ENCODE assay signal across 25 cellular contexts in genomic region chr2:145325485-145325884, GRCh38.
DNase-seq lines count a peak whose midpoint lies in the region; ATAC-seq, FAIRE-seq and TF ChIP-seq lines count a peak whose summit lies in the region.
"Had no signal": no experiment of that assay in that cellular context is flagged by ENCODE, and none has a peak within 500 bp of the region (broad histone marks: within the 10 kb centered on the region; RNA-seq: fewer than 3 reads in every experiment).

No MANE protein-coding gene starts in this region.

- TF ChIP-seq CTCF in MCF 10A (IDR thresholded peaks at IDR 0.05; ENCODE audit: unreplicated experiment): no peak
- no peak for TF ChIP-seq CTCF in breast epithelium (IDR thresholded peaks at IDR 0.05)
- TF ChIP-seq CTCF in RWPE1 (conservative IDR thresholded peaks at IDR 0.05; ENCODE audit: low read depth): no peak
- no peak for TF ChIP-seq CTCF in epithelial cell of esophagus (IDR thresholded peaks at IDR 0.05; ENCODE audit: insufficient read depth, low read depth, low read length, missing control alignments)
- TF ChIP-seq CTCF in keratinocyte (optimal IDR thresholded peaks at IDR 0.05 in 1 of 3, IDR thresholded peaks at IDR 0.05 in 1 of 3, conservative IDR thresholded peaks at IDR 0.05 in 1 of 3; ENCODE audit: extremely low read depth in 1 of 3, insufficient read depth in 2 of 3, low read length in 3 of 3): no peak

- FAIRE-seq in keratinocyte (lab: Jason Lieb, UNC): peak; percentile 63
- FAIRE-seq: A549, G401.6, GM12891, GM19239, HTR-8/SVneo, K562 had no signal

- ATAC-seq in HG03460 (IDR thresholded peaks at IDR 0.05; ENCODE audit: unreplicated experiment) (no peak), HG03196 (IDR thresholded peaks at IDR 0.05; ENCODE audit: unreplicated experiment) (no peak)
- ATAC-seq: A549, K562 had no signal

- DNase-seq in MCF 10A (ENCODE audit: unreplicated experiment): peak; percentile 48
- no peak for DNase-seq in breast epithelium (ENCODE audit: low spot score in 2 of 2)
- peak; percentile 53 for DNase-seq in RWPE1 (ENCODE audit: low spot score)
- DNase-seq in epithelial cell of esophagus (ENCODE audit: low read depth): peak; percentile 91
- peak; percentile 7 for DNase-seq in keratinocyte (ENCODE audit: low read depth, low spot score)
- DNase-seq in substantia nigra (lab: John Stamatoyannopoulos, UW): no peak
- DNase-seq: AML-193; Calu3; CD4-positive, alpha-beta T cell; DMS 273 treated with DMSO at 0.1 percent for 48 hours; DMS53; EL; GM23248; HCEC 1CT; HFFc6 had no signal

- H2AFZ ChIP-seq in keratinocyte (ENCODE audit: control insufficient read depth, low read length): no peak overlapping the region
- H2AFZ ChIP-seq: GM23248 had no signal

- H4K20me1 ChIP-seq in keratinocyte (ENCODE audit: control insufficient read depth, extremely low read depth, insufficient read depth, low read length): no peaks in the 10 kb centered on the region

- H3K36me3 Mint-ChIP-seq in MCF 10A (ENCODE audit: insufficient read depth, unreplicated experiment): no peaks in the 10 kb centered on the region

- no peak for TF ChIP-seq POLR2A in breast epithelium (IDR thresholded peaks at IDR 0.05)

- no peaks in the 10 kb centered on the region for H3K27me3 Mint-ChIP-seq in MCF 10A (ENCODE audit: insufficient read depth, unreplicated experiment)
- H3K27me3 Mint-ChIP-seq: CD4-positive, alpha-beta T cell had no signal

- H3K4me1 ChIP-seq in breast epithelium: no peaks in the 10 kb centered on the region
- peaks cover 28% of the 10 kb centered on the region for H3K4me1 ChIP-seq in keratinocyte (ENCODE audit: control insufficient read depth, extremely low read depth, insufficient read depth, low read length)
- H3K4me1 ChIP-seq: A549 had no signal

- CTCF ChIA-PET in MCF 10A (lab: Yijun Ruan, JAX): no interaction called here
- CTCF ChIA-PET in RWPE1 (lab: Yijun Ruan, JAX): no interaction called here

- H3K36me3 ChIP-seq in breast epithelium (no peaks in the 10 kb centered on the region), keratinocyte (ENCODE audit: control insufficient read depth in 2 of 2, extremely low read depth in 1 of 2, insufficient read depth in 2 of 2, low read length in 2 of 2) (no peaks in the 10 kb centered on the region)

- H3K9me3 ChIP-seq in breast epithelium: no peaks in the 10 kb centered on the region
- H3K9me3 ChIP-seq in keratinocyte (ENCODE audit: control insufficient read depth, low read depth, low read length): no peaks in the 10 kb centered on the region
- H3K9me3 ChIP-seq: A549 had no signal

- H3K79me2 ChIP-seq in keratinocyte (ENCODE audit: control insufficient read depth, insufficient read depth, low read length): no peaks in the 10 kb centered on the region

- H3K9me1 ChIP-seq in keratinocyte (ENCODE audit: control insufficient read depth, extremely low read depth, insufficient read depth, low read length): no peaks in the 10 kb centered on the region

- H3K27ac Mint-ChIP-seq in MCF 10A (ENCODE audit: low read depth, unreplicated experiment): no peak overlapping the region
- H3K27ac Mint-ChIP-seq: CD4-positive, alpha-beta T cell; HFFc6 had no signal

- POLR2A ChIA-PET in MCF 10A (lab: Yijun Ruan, JAX) (interaction anchor here (0.5 kb wide), 1 partner anchor 55 kb away, joined by 3 read pairs; no protein-coding TSS in a partner anchor), RWPE1 (lab: Yijun Ruan, JAX; ENCODE audit: low non-redundant PET) (no interaction called here)

- dilution Hi-C loops in keratinocyte (cut with MboI; ENCODE audit: extremely low pct_ligation_motif_present, low sequenced_read_pairs): no loop called here

- no peaks in the 10 kb centered on the region for H3K9me3 Mint-ChIP-seq in MCF 10A (ENCODE audit: unreplicated experiment)
- H3K9me3 Mint-ChIP-seq: CD4-positive, alpha-beta T cell; HFFc6 had no signal

- peak overlapping the region; percentile 11 for H3K4me2 ChIP-seq in keratinocyte (ENCODE audit: control insufficient read depth, extremely low read depth, insufficient read depth, low read depth, low read length)
- H3K4me2 ChIP-seq: A549 had no signal

- H3K27me3 ChIP-seq in breast epithelium: no peaks in the 10 kb centered on the region
- H3K27me3 ChIP-seq in keratinocyte (ENCODE audit: control insufficient read depth, extremely low read depth, insufficient read depth, low read length): no peaks in the 10 kb centered on the region

- no peak overlapping the region for H3K4me3 ChIP-seq in breast epithelium
- H3K4me3 ChIP-seq in epithelial cell of esophagus (ENCODE audit: low read length): no peak overlapping the region
- no peak overlapping the region for H3K4me3 ChIP-seq in keratinocyte (ENCODE audit: control insufficient read depth in 2 of 3, extremely low read depth in 1 of 3, insufficient read depth in 2 of 3, low read depth in 1 of 3, low read length in 3 of 3)
- H3K4me3 ChIP-seq: A549, GM23248, K562 had no signal

- no TSS peak for BruUV-seq in MCF 10A (replicated peaks; lab: Mats Ljungman, UMichigan)

- H3K27ac ChIP-seq in breast epithelium: no peak overlapping the region
- no peak overlapping the region for H3K27ac ChIP-seq in RWPE1
- H3K27ac ChIP-seq in keratinocyte (ENCODE audit: control insufficient read depth, insufficient read depth, low read length): no peak overlapping the region
- H3K27ac ChIP-seq in substantia nigra (ENCODE audit: low read depth, low read length, poor library complexity, severe bottlenecking): no peak overlapping the region
- H3K27ac ChIP-seq: 22Rv1, A549, C4-2B, GM23248 had no signal

- intact Hi-C loops in MCF 10A (cut with micrococcal nuclease) (no loop called here), breast epithelium (cut with DNase I; ENCODE audit: low total_unique reads) (no loop called here)

- no peak overlapping the region for H3K4me3 Mint-ChIP-seq in MCF 10A (ENCODE audit: unreplicated experiment)
- H3K4me3 Mint-ChIP-seq: CD4-positive, alpha-beta T cell; HFFc6 had no signal

- H3K4me1 Mint-ChIP-seq in MCF 10A (ENCODE audit: insufficient read depth, unreplicated experiment): peaks cover 13% of the 10 kb centered on the region

- H3K9ac ChIP-seq in keratinocyte (ENCODE audit: control insufficient read depth, extremely low read depth, insufficient read depth, low read length): no peak overlapping the region
- H3K9ac ChIP-seq: GM23248 had no signal

Comparison
In these comparisons a context has a peak if more than half of its experiments do, and no peak if none do; other contexts are left out.
1. DNase-seq: peak in MCF 10A (single experiment), RWPE1 (single experiment), epithelial cell of esophagus (single experiment) and keratinocyte (single experiment); none in breast epithelium (0 of 2) and substantia nigra (0 of 49).